ENCODE assay signal across 20 cellular contexts in the genomic region with DNA sequence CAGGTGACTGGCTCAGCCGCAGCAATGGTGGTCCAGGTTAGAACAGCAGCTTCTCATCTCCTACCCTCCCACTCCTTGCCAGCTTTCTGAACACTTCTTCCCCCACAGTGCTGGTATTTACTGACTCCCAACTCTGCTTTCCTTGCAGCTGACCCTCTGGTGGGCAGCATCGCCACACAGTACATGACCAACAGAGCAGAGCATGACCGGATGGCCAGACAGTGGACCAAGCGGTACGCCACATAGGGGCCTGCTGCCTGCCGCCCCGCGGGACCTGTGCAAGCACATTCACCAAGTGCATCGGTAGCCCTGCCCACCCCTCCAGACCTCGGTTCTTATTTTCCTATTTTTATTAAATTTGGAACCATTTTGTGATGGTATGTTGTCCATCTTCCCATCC.
A peak's percentile ranks its signal among the peaks of the same experiment; 100 is the strongest.
DNase-seq lines count a peak whose midpoint lies in the region; ATAC-seq, FAIRE-seq and TF ChIP-seq lines count a peak whose summit lies in the region.
"Had no signal": no experiment of that assay in that cellular context is flagged by ENCODE, and none has a peak within 500 bp of the region (broad histone marks: within the 10 kb centered on the region; RNA-seq: fewer than 3 reads in every experiment).

No MANE protein-coding gene starts in this region.

- H3K27ac ChIP-seq in A549 (no peak overlapping the region), SJCRH30 (peak overlapping the region; percentile 96)
- H3K27ac ChIP-seq: C4-2B, PC-9 had no signal

- H3K4me1 Mint-ChIP-seq in stimulated activated effector memory CD8-positive, alpha-beta T cell treated with anti-CD3 and anti-CD28 coated beads, Interleukin-12 subunit alpha, Interleukin-12 subunit beta, amount 100 ng/mL, for 72 hours = no peaks in the 10 kb centered on the region
- peaks cover 33% of the 10 kb centered on the region for H3K4me1 Mint-ChIP-seq in nephron progenitor cell

- FAIRE-seq in A549 (lab: Jason Lieb, UNC) = no peak
- FAIRE-seq: HepG2 had no signal

- no peak for TF ChIP-seq POLR2A in A549 (IDR thresholded peaks at IDR 0.05; ENCODE audit: low read length)

- CTCF ChIA-PET in A549 (lab: Yijun Ruan, JAX) = no interaction called here

- no peaks in the 10 kb centered on the region for H3K27me3 Mint-ChIP-seq in nephron progenitor cell (ENCODE audit: low read depth, poor library complexity)
- H3K27me3 Mint-ChIP-seq: B cell had no signal

- TF ChIP-seq EP300 in A549 (IDR thresholded peaks at IDR 0.05) = no peak

- H3K4me1 ChIP-seq in A549 (no peaks in the 10 kb centered on the region), SJCRH30 (peaks cover 36% of the 10 kb centered on the region)

- H3K36me3 Mint-ChIP-seq in stimulated activated effector memory CD8-positive, alpha-beta T cell treated with anti-CD3 and anti-CD28 coated beads, Interleukin-12 subunit alpha, Interleukin-12 subunit beta, amount 100 ng/mL, for 72 hours = no peaks in the 10 kb centered on the region
- no peaks in the 10 kb centered on the region for H3K36me3 Mint-ChIP-seq in nephron progenitor cell (ENCODE audit: low read depth)

- no peak for DNase-seq in A549 (ENCODE audit: low read depth in 1 of 2, low spot score in 1 of 2)
- DNase-seq in SJCRH30 = peak in 1 of 2 experiments; percentile 41
- peak; percentile 55 for DNase-seq in left kidney (ENCODE audit: low read depth, low spot score)
- no peak for DNase-seq in stimulated activated effector memory CD8-positive, alpha-beta T cell treated with anti-CD3 and anti-CD28 coated beads, Interleukin-12 subunit alpha, Interleukin-12 subunit beta, amount 100 ng/mL, for 72 hours (ENCODE audit: low spot score in 2 of 2)
- no peak for DNase-seq in COLO668 (lab: John Stamatoyannopoulos, UW; ENCODE audit: unreplicated experiment)
- DNase-seq in nephron progenitor cell = no peak
- no peak for DNase-seq in NCI-H2196 treated with DMSO at 0.1 percent for 48 hours (lab: John Stamatoyannopoulos, UW; ENCODE audit: unreplicated experiment)
- DNase-seq: H7, Kasumi-1, MV-4-11, NCI-H1105, NCI-H1436 treated with DMSO at 0.1 percent for 48 hours, NCI-H187 treated with DMSO at 0.1 percent for 48 hours, NCI-H526 treated with DMSO at 0.1 percent for 48 hours, PC-9, SHP77 had no signal

- H3K4me2 ChIP-seq in A549 = no peak overlapping the region
- H3K4me2 ChIP-seq: PC-9 had no signal

- no peak for TF ChIP-seq RAD21 in A549 (conservative IDR thresholded peaks at IDR 0.05 in 1 of 2, IDR thresholded peaks at IDR 0.05 in 1 of 2)

- H3K36me3 ChIP-seq in SJCRH30 = no peaks in the 10 kb centered on the region

- POLR2A ChIA-PET in A549 (lab: Yijun Ruan, JAX) = no interaction called here

- TF ChIP-seq CTCF in A549 (IDR thresholded peaks at IDR 0.05) (no peak), nephron progenitor cell (IDR thresholded peaks at IDR 0.05) (no peak)

- peak; percentile 13 to 49; a peak in 3 of 6 replicates for ATAC-seq in A549
- peak; percentile 11 for ATAC-seq in stimulated activated effector memory CD8-positive, alpha-beta T cell treated with anti-CD3 and anti-CD28 coated beads, Interleukin-12 subunit alpha, Interleukin-12 subunit beta, amount 100 ng/mL, for 72 hours
- ATAC-seq: HepG2 had no signal

- no peaks in the 10 kb centered on the region for H3K9me3 Mint-ChIP-seq in stimulated activated effector memory CD8-positive, alpha-beta T cell treated with anti-CD3 and anti-CD28 coated beads, Interleukin-12 subunit alpha, Interleukin-12 subunit beta, amount 100 ng/mL, for 72 hours
- H3K9me3 Mint-ChIP-seq in nephron progenitor cell = no peaks in the 10 kb centered on the region

- H3K4me3 Mint-ChIP-seq in stimulated activated effector memory CD8-positive, alpha-beta T cell treated with anti-CD3 and anti-CD28 coated beads, Interleukin-12 subunit alpha, Interleukin-12 subunit beta, amount 100 ng/mL, for 72 hours = no peak overlapping the region
- no peak overlapping the region for H3K4me3 Mint-ChIP-seq in nephron progenitor cell
- H3K4me3 Mint-ChIP-seq: B cell had no signal

- H3K27ac Mint-ChIP-seq in stimulated activated effector memory CD8-positive, alpha-beta T cell treated with anti-CD3 and anti-CD28 coated beads, Interleukin-12 subunit alpha, Interleukin-12 subunit beta, amount 100 ng/mL, for 72 hours = no peak overlapping the region
- no peak overlapping the region for H3K27ac Mint-ChIP-seq in nephron progenitor cell
- H3K27ac Mint-ChIP-seq: B cell had no signal

- H3K4me3 ChIP-seq in A549 = no peak overlapping the region
- H3K4me3 ChIP-seq in SJCRH30 = no peak overlapping the region
- H3K4me3 ChIP-seq: PC-9, SK-N-MC had no signal

- 93% methylated on average over 10 of the region's 10 CpGs for WGBS in A549 (ENCODE audit: missing lambda C conversion rate)

- H3K27me3 ChIP-seq in SJCRH30 = no peaks in the 10 kb centered on the region

- H3K9me3 ChIP-seq in A549 (no peaks in the 10 kb centered on the region), SJCRH30 (replicated peaks) (no peaks in the 10 kb centered on the region)

TF ChIP-seq in A549, 52 proteins besides CTCF, POLR2A, EP300 and RAD21:
- TF ChIP-seq NFE2L2 (conservative IDR thresholded peaks at IDR 0.05; ENCODE audit: low read length) = no peak
- no peak for TF ChIP-seq HOXA7 (CRISPR knock-in tag; IDR thresholded peaks at IDR 0.05)
- no peak for TF ChIP-seq CHD4 (IDR thresholded peaks at IDR 0.05; ENCODE audit: borderline replicate concordance)
- no peak for TF ChIP-seq HEYL (CRISPR knock-in tag; IDR thresholded peaks at IDR 0.05)
- TF ChIP-seq TFCP2L1 (CRISPR knock-in tag; IDR thresholded peaks at IDR 0.05) = no peak
- no peak for TF ChIP-seq FOSB (CRISPR knock-in tag; IDR thresholded peaks at IDR 0.05)
- no peak for TF ChIP-seq NPAS2 (CRISPR knock-in tag; IDR thresholded peaks at IDR 0.05; ENCODE audit: borderline replicate concordance)
- TF ChIP-seq TP53 (CRISPR knock-in tag; IDR thresholded peaks at IDR 0.05) = no peak
- no peak for TF ChIP-seq MAZ (IDR thresholded peaks at IDR 0.05; ENCODE audit: borderline replicate concordance, low read depth, low read length)
- TF ChIP-seq ZSCAN20 (CRISPR knock-in tag; IDR thresholded peaks at IDR 0.05) = no peak
- TF ChIP-seq, protein P1, sequence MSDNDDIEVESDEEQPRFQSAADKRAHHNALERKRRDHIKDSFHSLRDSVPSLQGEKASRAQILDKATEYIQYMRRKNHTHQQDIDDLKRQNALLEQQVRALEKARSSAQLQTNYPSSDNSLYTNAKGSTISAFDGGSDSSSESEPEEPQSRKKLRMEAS (IDR thresholded peaks at IDR 0.05) = no peak
- no peak for TF ChIP-seq HOXB5 (CRISPR knock-in tag; IDR thresholded peaks at IDR 0.05)
- no peak for TF ChIP-seq HDAC2 (IDR thresholded peaks at IDR 0.05)
